In genomic region chr4:3384391-3384770, GRCh38 we compare ENCODE assay signal across 18 cellular contexts. TPM values are rescaled to one million over a fixed set of nuclear protein-coding genes. Genes with fewer than 3 reads are reported as not detected.
A peak's percentile ranks its signal among the peaks of the same experiment; 100 is the strongest.
DNase-seq lines count a peak whose midpoint lies in the region; ATAC-seq, FAIRE-seq and TF ChIP-seq lines count a peak whose summit lies in the region.
"Had no signal": no experiment of that assay in that cellular context is flagged by ENCODE, and none has a peak within 500 bp of the region (broad histone marks: within the 10 kb centered on the region; RNA-seq: fewer than 3 reads in every experiment).

No MANE protein-coding gene starts in this region.

- 71 to 79% methylated on average over 6 of the region's 7 CpGs for WGBS in upper lobe of left lung, 2 donors

- H3K4me2 ChIP-seq in astrocyte (ENCODE audit: low read length) (no peak overlapping the region), neural progenitor cell (no peak overlapping the region), PC-9 (no peak overlapping the region)

- TF ChIP-seq CTCF in astrocyte (IDR thresholded peaks at IDR 0.05; ENCODE audit: insufficient read depth, low read depth, low read length) (no peak), epithelial cell of proximal tubule (conservative IDR thresholded peaks at IDR 0.05; ENCODE audit: low read depth, low read length) (no peak), neural progenitor cell (IDR thresholded peaks at IDR 0.05) (no peak), upper lobe of left lung (IDR thresholded peaks at IDR 0.05) (no peak), PC-9 (conservative IDR thresholded peaks at IDR 0.05) (no peak)

- peaks cover 15% of the 10 kb centered on the region for H3K36me3 Mint-ChIP-seq in astrocyte (ENCODE audit: low read depth, unreplicated experiment)
- H3K36me3 Mint-ChIP-seq in neural progenitor cell, result peaks cover 22% of the 10 kb centered on the region
- H3K36me3 Mint-ChIP-seq in activated naive CD4-positive, alpha-beta T cell treated with anti-CD3 and anti-CD28 coated beads for 36 hours (ENCODE audit: low read depth), result peaks cover 5% of the 10 kb centered on the region

- H4K20me1 ChIP-seq in astrocyte (ENCODE audit: insufficient read depth, low read length), result no peaks in the 10 kb centered on the region
- peaks cover 27% of the 10 kb centered on the region for H4K20me1 ChIP-seq in neural progenitor cell (ENCODE audit: low read depth)
- H4K20me1 ChIP-seq in PC-9 (ENCODE audit: insufficient read depth), result no peaks in the 10 kb centered on the region

- no peak for ATAC-seq in upper lobe of left lung (ENCODE audit: low FRiP score in 2 of 2)
- no peak for ATAC-seq in HG03139 (IDR thresholded peaks at IDR 0.05; ENCODE audit: unreplicated experiment)

- DNase-seq in astrocyte (ENCODE audit: low read depth) (no peak), epithelial cell of proximal tubule (ENCODE audit: low read depth) (no peak), neural progenitor cell (ENCODE audit: low spot score) (no peak), upper lobe of left lung (no peak), NOMO-1 treated with dmso at 0.1 percent for 144 hours (lab: John Stamatoyannopoulos, UW; ENCODE audit: unreplicated experiment) (no peak), PC-9 (no peak)
- DNase-seq in activated naive CD4-positive, alpha-beta T cell treated with anti-CD3 and anti-CD28 coated beads for 36 hours, result no peak
- DNase-seq: activated CD4-positive, alpha-beta memory T cell treated with anti-CD3 and anti-CD28 coated beads, Interleukin-2, amount 10 ng/mL, durations not matched to agents 7 days and 5 days; cerebellar nuclear complex; islet precursor cell; Kasumi-1; NCI-H1417 treated with DMSO at 0.1 percent for 48 hours; SJCRH30; stimulated activated CD4-positive, alpha-beta T cell treated with anti-CD3 and anti-CD28 coated beads, Interleukin-15, amount 100 ng/mL, for 24 hours; stimulated activated naive CD8-positive, alpha-beta T cell treated with anti-CD3 and anti-CD28 coated beads, Interleukin-15, amount 100 ng/mL, for 72 hours; T-helper 9 cell had no signal

- POLR2A ChIA-PET in PC-9 (lab: Charles Lee; ENCODE audit: unreplicated experiment), result no interaction called here

- H3K79me2 ChIP-seq in astrocyte (ENCODE audit: insufficient read depth, low read length) (peaks cover 11% of the 10 kb centered on the region), neural progenitor cell (ENCODE audit: low read depth) (no peaks in the 10 kb centered on the region), PC-9 (ENCODE audit: low read depth) (no peaks in the 10 kb centered on the region)

- H3K9me3 ChIP-seq in astrocyte (ENCODE audit: insufficient read depth, low read depth, low read length) (peaks cover 11% of the 10 kb centered on the region), neural progenitor cell (ENCODE audit: low read depth) (peaks cover 18% of the 10 kb centered on the region), upper lobe of left lung (peaks cover 0 to 8% (median 4%) of the 10 kb centered on the region in 4 donors), PC-9 (ENCODE audit: insufficient read depth, low read depth) (0 out of 2 replicates have a peak, but pooled peaks cover 3% of the 10 kb centered on the region)

- H3K4me1 Mint-ChIP-seq in astrocyte (ENCODE audit: low read depth, unreplicated experiment), result peaks cover 29% of the 10 kb centered on the region
- peaks cover 33% of the 10 kb centered on the region for H3K4me1 Mint-ChIP-seq in neural progenitor cell
- peaks cover 18% of the 10 kb centered on the region for H3K4me1 Mint-ChIP-seq in activated naive CD4-positive, alpha-beta T cell treated with anti-CD3 and anti-CD28 coated beads for 36 hours (ENCODE audit: low read depth)

- BruUV-seq in PC-9 (replicated peaks; lab: Mats Ljungman, UMichigan), result no TSS peak

- H3K9ac ChIP-seq in astrocyte (ENCODE audit: low read length), result no peak overlapping the region
- H3K9ac ChIP-seq in neural progenitor cell, result no peak overlapping the region

- H3K27me3 Mint-ChIP-seq in astrocyte (ENCODE audit: low read depth, unreplicated experiment) (no peaks in the 10 kb centered on the region), neural progenitor cell (ENCODE audit: insufficient read depth, low read depth) (peaks cover 8% of the 10 kb centered on the region)
- H3K27me3 Mint-ChIP-seq in activated naive CD4-positive, alpha-beta T cell treated with anti-CD3 and anti-CD28 coated beads for 36 hours (ENCODE audit: low read depth), result no peaks in the 10 kb centered on the region
- H3K27me3 Mint-ChIP-seq: activated CD4-positive, alpha-beta memory T cell treated with anti-CD3 and anti-CD28 coated beads, Interleukin-2, amount 10 ng/mL, durations not matched to agents 7 days and 5 days had no signal

- H3K36me3 ChIP-seq in astrocyte (ENCODE audit: insufficient read depth, low read length), result no peaks in the 10 kb centered on the region
- H3K36me3 ChIP-seq in neural progenitor cell, result no peaks in the 10 kb centered on the region
- H3K36me3 ChIP-seq in upper lobe of left lung, result no peaks in the 10 kb centered on the region
- no peaks in the 10 kb centered on the region for H3K36me3 ChIP-seq in PC-9 (ENCODE audit: low read depth)
- H3K36me3 ChIP-seq: SJCRH30 had no signal

- H3K9me3 Mint-ChIP-seq in astrocyte (ENCODE audit: unreplicated experiment), result peaks cover 16% of the 10 kb centered on the region
- H3K9me3 Mint-ChIP-seq in neural progenitor cell, result peaks cover 24% of the 10 kb centered on the region
- H3K9me3 Mint-ChIP-seq in activated naive CD4-positive, alpha-beta T cell treated with anti-CD3 and anti-CD28 coated beads for 36 hours, result peaks cover 15% of the 10 kb centered on the region

- H3K9me2 ChIP-seq in PC-9 (ENCODE audit: insufficient read depth), result no peaks in the 10 kb centered on the region

- H3K27ac ChIP-seq in astrocyte (ENCODE audit: low read depth, low read length), result no peak overlapping the region
- H3K27ac ChIP-seq in neural progenitor cell, result no peak overlapping the region
- peak overlapping the region; percentile 81 to 94 (median 84) for H3K27ac ChIP-seq in upper lobe of left lung
- H3K27ac ChIP-seq in PC-9, result no peak overlapping the region
- H3K27ac ChIP-seq: SJCRH30 had no signal

- H3K4me3 Mint-ChIP-seq in astrocyte (ENCODE audit: unreplicated experiment), result no peak overlapping the region
- H3K4me3 Mint-ChIP-seq in neural progenitor cell, result no peak overlapping the region
- H3K4me3 Mint-ChIP-seq in activated naive CD4-positive, alpha-beta T cell treated with anti-CD3 and anti-CD28 coated beads for 36 hours, result no peak overlapping the region
- H3K4me3 Mint-ChIP-seq: activated CD4-positive, alpha-beta memory T cell treated with anti-CD3 and anti-CD28 coated beads, Interleukin-2, amount 10 ng/mL, durations not matched to agents 7 days and 5 days; activated T-helper 1 cell treated with anti-CD3 and anti-CD28 coated beads, Interleukin-12 subunit alpha, Interleukin-12 subunit beta, Interleukin-2, Interleukin-4 antibody, amounts not matched to agents 30 ng/mL and 10 ng/mL and 1 ng/mL, durations not matched to agents 14 hours and 24 hours and 36 hours; stimulated activated naive CD8-positive, alpha-beta T cell treated with anti-CD3 and anti-CD28 coated beads, Interleukin-15, amount 100 ng/mL, for 72 hours had no signal

- H2AFZ ChIP-seq in astrocyte (ENCODE audit: low read depth, low read length) (no peak overlapping the region), neural progenitor cell (replicated peaks) (no peak overlapping the region), PC-9 (no peak overlapping the region)

- H3K27me3 ChIP-seq in astrocyte (ENCODE audit: insufficient read depth, low read length) (no peaks in the 10 kb centered on the region), neural progenitor cell (no peaks in the 10 kb centered on the region), upper lobe of left lung (no peaks in the 10 kb centered on the region), PC-9 (ENCODE audit: insufficient read depth, low read depth) (no peaks in the 10 kb centered on the region)
- H3K27me3 ChIP-seq: SJCRH30 had no signal

- H3K4me1 ChIP-seq in astrocyte (ENCODE audit: insufficient read depth, low read length), result peaks cover 36% of the 10 kb centered on the region
- peaks cover 34% of the 10 kb centered on the region for H3K4me1 ChIP-seq in neural progenitor cell
- H3K4me1 ChIP-seq in upper lobe of left lung, result peaks cover 26 to 41% (median 35%) of the 10 kb centered on the region in 4 donors
- H3K4me1 ChIP-seq in PC-9 (replicated peaks; ENCODE audit: insufficient read depth), result no peaks in the 10 kb centered on the region

- peak in 1 of 4 donors; percentile 14 for TF ChIP-seq POLR2A in upper lobe of left lung (IDR thresholded peaks at IDR 0.05)

- H3F3A ChIP-seq in neural progenitor cell (ENCODE audit: low read depth) (no peaks in the 10 kb centered on the region), PC-9 (ENCODE audit: insufficient read depth, low read depth) (no peaks in the 10 kb centered on the region)

- no peak for TF ChIP-seq EP300 in upper lobe of left lung (IDR thresholded peaks at IDR 0.05)

- intact Hi-C loops in activated naive CD4-positive, alpha-beta T cell treated with anti-CD3 and anti-CD28 coated beads for 36 hours (cut with micrococcal nuclease), result no loop called here
- intact Hi-C loops in PC-9 (cut with micrococcal nuclease; ENCODE audit: unreplicated experiment), result no loop called here

- peak overlapping the region; percentile 58 for H3K27ac Mint-ChIP-seq in astrocyte (ENCODE audit: unreplicated experiment)
- peak overlapping the region; percentile 37 for H3K27ac Mint-ChIP-seq in neural progenitor cell
- H3K27ac Mint-ChIP-seq in activated naive CD4-positive, alpha-beta T cell treated with anti-CD3 and anti-CD28 coated beads for 36 hours, result no peak overlapping the region
- H3K27ac Mint-ChIP-seq: activated CD4-positive, alpha-beta memory T cell treated with anti-CD3 and anti-CD28 coated beads, Interleukin-2, amount 10 ng/mL, durations not matched to agents 7 days and 5 days; activated T-helper 1 cell treated with anti-CD3 and anti-CD28 coated beads, Interleukin-12 subunit alpha, Interleukin-12 subunit beta, Interleukin-2, Interleukin-4 antibody, amounts not matched to agents 30 ng/mL and 10 ng/mL and 1 ng/mL, durations not matched to agents 14 hours and 24 hours and 36 hours; stimulated activated naive CD8-positive, alpha-beta T cell treated with anti-CD3 and anti-CD28 coated beads, Interleukin-15, amount 100 ng/mL, for 72 hours had no signal

- CTCF ChIA-PET in activated naive CD4-positive, alpha-beta T cell treated with anti-CD3 and anti-CD28 coated beads for 36 hours (lab: Charles Lee), result no interaction called here
- CTCF ChIA-PET in PC-9 (lab: Charles Lee), result no interaction called here

- H3K4me3 ChIP-seq in astrocyte (ENCODE audit: insufficient read depth, low read depth, low read length), result no peak overlapping the region
- H3K4me3 ChIP-seq in epithelial cell of proximal tubule (ENCODE audit: low read depth, low read length), result peak overlapping the region; percentile 62
- H3K4me3 ChIP-seq in neural progenitor cell, result no peak overlapping the region
- peak overlapping the region in 1 of 4 donors; percentile 37 for H3K4me3 ChIP-seq in upper lobe of left lung
- no peak overlapping the region for H3K4me3 ChIP-seq in PC-9
- H3K4me3 ChIP-seq: SJCRH30 had no signal

- no peak for FAIRE-seq in astrocyte (lab: Jason Lieb, UNC)

RNA-seq across cellular contexts. Expression of gene HGFAC, which starts 57.4 kb away (rescaled TPM):
- total RNA-seq in astrocyte (0.38 and 0.52 TPM in 2 replicates), epithelial cell of proximal tubule (not detected in 2 replicates), neural progenitor cell (ENCODE audit: low replicate concordance) (not detected in 2 replicates), upper lobe of left lung (1 to 10 TPM in 2 of 6 donors, under 1 TPM in 3, not detected in 1; 0.20 to 1.1 (median 0.49) TPM), PC-9 (2021) (1.3 and 1.5 TPM in 2 replicates)
- total RNA-seq in activated naive CD4-positive, alpha-beta T cell treated with anti-CD3 and anti-CD28 coated beads for 36 hours, result not detected
- total RNA-seq: activated CD4-positive, alpha-beta memory T cell treated with anti-CD3 and anti-CD28 coated beads, Interleukin-2, amount 10 ng/mL, durations not matched to agents 7 days and 5 days; activated T-helper 1 cell treated with anti-CD3 and anti-CD28 coated beads, Interleukin-12 subunit alpha, Interleukin-12 subunit beta, Interleukin-2, Interleukin-4 antibody, amounts not matched to agents 30 ng/mL and 10 ng/mL and 1 ng/mL, durations not matched to agents 14 hours and 24 hours and 36 hours had no signal

Comparison
In these comparisons a context has a peak if more than half of its experiments do, and no peak if none do; other contexts are left out.
1. H3K27ac ChIP-seq: peak in upper lobe of left lung (4 of 4); none in astrocyte (single experiment), neural progenitor cell (single experiment) and PC-9 (single experiment).